Comparison of ENCODE assay signal across 6 cellular contexts in genomic region chrX:53305219-53305618, GRCh38. TPM values are rescaled to one million over a fixed set of nuclear protein-coding genes. Genes with fewer than 3 reads are reported as not detected.
A peak's percentile ranks its signal among the peaks of the same experiment; 100 is the strongest.
DNase-seq lines count a peak whose midpoint lies in the region; ATAC-seq, FAIRE-seq and TF ChIP-seq lines count a peak whose summit lies in the region.
"Not testable (repeated sequence)": the region's sequence is repeated elsewhere in the genome, so short reads cannot be mapped to it uniquely, and the experiment has no call there.

No MANE protein-coding gene starts in this region.

- not testable (repeated sequence) for ATAC-seq in K562

- H3K9me1 ChIP-seq in K562 (ENCODE audit: control insufficient read depth, insufficient read depth, low read length), result not testable (repeated sequence)

- in situ Hi-C loops in K562 (cut with MboI), result not testable (repeated sequence)

- H3K4me3 Mint-ChIP-seq in nephron, result not testable (repeated sequence)

- not testable (repeated sequence) for H3K9me3 Mint-ChIP-seq in nephron

- not testable (repeated sequence) for TF ChIP-seq CTCF in 22Rv1 (IDR thresholded peaks at IDR 0.05); HEK293 (tag by site-specific recombination; IDR thresholded peaks at IDR 0.05); K562 (IDR thresholded peaks at IDR 0.05 in 2 of 3, conservative IDR thresholded peaks at IDR 0.05 in 1 of 3; ENCODE audit: insufficient read depth in 2 of 3, low read depth in 1 of 3, low read length in 3 of 3); kidney (IDR thresholded peaks at IDR 0.05; ENCODE audit: borderline replicate concordance, extremely low read depth, insufficient read depth); nephron (IDR thresholded peaks at IDR 0.05; ENCODE audit: unreplicated experiment in 3 of 3)

- not testable (repeated sequence) for BruUV-seq in K562 (replicated peaks; lab: Mats Ljungman, UMichigan)

- POLR2A ChIA-PET in HEK293 (lab: Yijun Ruan, JAX); K562 (lab: Yijun Ruan, JAX): not testable (repeated sequence)

- not testable (repeated sequence) for DNase-seq in K562 (ENCODE audit: extremely low read depth in 1 of 4, low spot score in 3 of 4)
- peak; percentile 4 for DNase-seq in kidney
- DNase-seq in posterior vena cava (ENCODE audit: low spot score), result peak; percentile 30

- not testable (repeated sequence) for H3K4me2 ChIP-seq in K562 (ENCODE audit: insufficient read depth, low read length)

- intact Hi-C loops in K562 (cut with micrococcal nuclease); kidney (cut with DNase I); posterior vena cava (cut with DNase I): not testable (repeated sequence)

- H3K79me2 ChIP-seq in K562 (ENCODE audit: control insufficient read depth, insufficient read depth, low read length), result not testable (repeated sequence)

- not testable (repeated sequence) for H3K4me1 ChIP-seq in HEK293 (ENCODE audit: control insufficient read depth, insufficient read depth, low read length); K562 (replicated peaks in 1 of 2; ENCODE audit: control insufficient read depth in 2 of 2, insufficient read depth in 2 of 2, low read length in 2 of 2); kidney (ENCODE audit: control insufficient read depth in 1 of 2, insufficient read depth in 1 of 2, low read depth in 1 of 2, low read length in 2 of 2)

- 56% methylated on average over 3 of the region's 3 CpGs for WGBS in K562 (ENCODE audit: insufficient coverage, low coverage, missing lambda C conversion rate)

- H2AFZ ChIP-seq in K562 (ENCODE audit: low read depth, low read length), result not testable (repeated sequence)

- TF ChIP-seq POLR2A in K562 (conservative IDR thresholded peaks at IDR 0.05), result not testable (repeated sequence)

- H3K4me3 ChIP-seq in HEK293 (ENCODE audit: low read depth, low read length); K562; kidney (ENCODE audit: low read length in 2 of 2): not testable (repeated sequence)

- TF ChIP-seq RAD21 in K562 (CRISPR knock-in tag; conservative IDR thresholded peaks at IDR 0.05 in 1 of 2, IDR thresholded peaks at IDR 0.05 in 1 of 2), result not testable (repeated sequence)

- not testable (repeated sequence) for H3K36me3 ChIP-seq in HEK293 (ENCODE audit: control insufficient read depth in 2 of 2, insufficient read depth in 1 of 2, low read length in 2 of 2); K562 (ENCODE audit: control insufficient read depth, insufficient read depth, low read length); kidney (ENCODE audit: control insufficient read depth in 1 of 2, insufficient read depth in 2 of 2, low read length in 2 of 2)

- H3K27me3 Mint-ChIP-seq in nephron (ENCODE audit: low read depth), result not testable (repeated sequence)

- H4K20me1 ChIP-seq in K562 (replicated peaks; ENCODE audit: control insufficient read depth, insufficient read depth, low read length), result not testable (repeated sequence)

- H3K36me3 Mint-ChIP-seq in nephron (ENCODE audit: low read depth), result not testable (repeated sequence)

- H3K4me1 Mint-ChIP-seq in nephron, result peaks cover 12% of the 10 kb centered on the region

- peak overlapping the region; percentile 97 for H3K27ac ChIP-seq in 22Rv1
- H3K27ac ChIP-seq in HEK293 (ENCODE audit: extremely low read depth, low read depth, low read length); K562 (ENCODE audit: extremely low read depth, low read depth, low read length); kidney (ENCODE audit: low read depth in 2 of 2, low read length in 2 of 2): not testable (repeated sequence)

- H3K9ac ChIP-seq in K562 (ENCODE audit: insufficient read depth in 1 of 2, low read depth in 2 of 2, low read length in 2 of 2); kidney (ENCODE audit: low read length in 2 of 2): not testable (repeated sequence)

- not testable (repeated sequence) for FAIRE-seq in K562 (lab: Jason Lieb, UNC); kidney (lab: Jason Lieb, UNC)

- TF ChIP-seq EP300 in K562 (IDR thresholded peaks at IDR 0.05; ENCODE audit: low read length), result not testable (repeated sequence)

- H3K27me3 ChIP-seq in K562 (ENCODE audit: control insufficient read depth in 2 of 2, insufficient read depth in 2 of 2, low read length in 2 of 2), result not testable (repeated sequence)

- H3K27ac Mint-ChIP-seq in nephron, result peak overlapping the region in 2 of 3 experiments; percentile 90 to 94

- not testable (repeated sequence) for H3K9me3 ChIP-seq in HEK293 (ENCODE audit: control insufficient read depth, insufficient read depth, low read depth, low read length); K562 (replicated peaks; ENCODE audit: control insufficient read depth, insufficient read depth, low read depth, low read length); kidney (ENCODE audit: control insufficient read depth in 1 of 2, low read length in 2 of 2)

- CTCF ChIA-PET in HEK293 (lab: Yijun Ruan, JAX), result interaction anchor here (0.5 to 14.4 kb wide), 9 partner anchors 9 to 450 kb away, joined by 3 to 153 read pairs (median 7); partner anchors contain the start of gene IQSEC2
- CTCF ChIA-PET in K562 (lab: Yijun Ruan, JAX; ENCODE audit: low intra/inter-chr PET ratio), result not testable (repeated sequence)

TF ChIP-seq in HEK293, 187 proteins besides CTCF, POLR2A, EP300 and RAD21:
- peak; percentile 92 for TF ChIP-seq ZNF121 (tag by site-specific recombination; IDR thresholded peaks at IDR 0.05)

TF ChIP-seq in K562, 482 proteins besides CTCF, POLR2A, EP300 and RAD21:
- TF ChIP-seq ZNF121 (CRISPR knock-in tag; conservative IDR thresholded peaks at IDR 0.05), result peak; percentile 31; the same call in 1 of the 2 replicates

RNA-seq across cellular contexts. Expression of gene IQSEC2, which starts 23.8 kb away (rescaled TPM):
- total RNA-seq in K562 (2011; cell fraction: chromatin; rRNA removed; ENCODE audit: low replicate concordance), result 57.2 and 111 TPM in 2 replicates
- 39.6 and 44.2 TPM in 2 replicates for total RNA-seq in K562 (2011; cell fraction: nucleolus; rRNA removed)
- total RNA-seq in K562 (2011; cell fraction: nucleoplasm; rRNA removed), result 63.2 and 85.5 TPM in 2 replicates
- total RNA-seq in K562 (2014; rRNA removed), result 18.9 and 20.1 TPM in 2 replicates
- 12.3 TPM in 2 replicates for total RNA-seq in K562 (2014; rRNA removed; fragmentation: Illumina TruSeq; extraction: Trizol)
- 10.5 and 11.5 TPM in 2 replicates for total RNA-seq in K562 (2015; rRNA removed; fragmentation: Illumina TruSeq; extraction: Trizol)
- 35.9 and 41.8 TPM in 2 replicates for total RNA-seq in K562 (2021)
- polyA plus RNA-seq in K562 (2011; rRNA removed), result 23.9 and 25.8 TPM in 2 replicates
- 17.7 and 23.5 TPM in 2 replicates for polyA plus RNA-seq in K562 (2011; cell fraction: cytosol; rRNA removed)
- 55.7 and 92.8 TPM in 2 replicates for polyA plus RNA-seq in K562 (2011; cell fraction: nucleus; rRNA removed)
- 24.4 and 70.9 TPM in 2 replicates for polyA plus RNA-seq in K562 (2012)
- polyA plus RNA-seq in K562 (2014; fragmentation: Illumina TruSeq; extraction: Trizol), result 31.4 and 32.8 TPM in 2 replicates
- 1 to 10 TPM; 2.7 to 2.8 TPM for polyA plus RNA-seq in K562 (2014; fragmentation: Nextera tagmentation; extraction: Ambion mirVana)
- 25.6 and 29.4 TPM in 2 replicates for polyA plus RNA-seq in K562 (2014; rRNA removed)
- polyA minus RNA-seq in K562 (2011; rRNA and poly(A)+ RNA removed), result 14.2 and 18.2 TPM in 2 replicates
- polyA minus RNA-seq in K562 (2011; cell fraction: cytosol; rRNA and poly(A)+ RNA removed), result 16.8 and 18.3 TPM in 2 replicates
- 32.3 and 34.9 TPM in 2 replicates for polyA minus RNA-seq in K562 (2011; cell fraction: nucleus; rRNA and poly(A)+ RNA removed)
- 20.9 TPM for total RNA-seq in kidney
- 56.2 TPM for polyA plus RNA-seq in kidney (ENCODE audit: insufficient read depth, low read depth, low replicate concordance)
- total RNA-seq in posterior vena cava, result 1 to 10 TPM; 8.3 to 9.4 TPM
